ENCODE assay signal across 14 cellular contexts in the genomic region with DNA sequence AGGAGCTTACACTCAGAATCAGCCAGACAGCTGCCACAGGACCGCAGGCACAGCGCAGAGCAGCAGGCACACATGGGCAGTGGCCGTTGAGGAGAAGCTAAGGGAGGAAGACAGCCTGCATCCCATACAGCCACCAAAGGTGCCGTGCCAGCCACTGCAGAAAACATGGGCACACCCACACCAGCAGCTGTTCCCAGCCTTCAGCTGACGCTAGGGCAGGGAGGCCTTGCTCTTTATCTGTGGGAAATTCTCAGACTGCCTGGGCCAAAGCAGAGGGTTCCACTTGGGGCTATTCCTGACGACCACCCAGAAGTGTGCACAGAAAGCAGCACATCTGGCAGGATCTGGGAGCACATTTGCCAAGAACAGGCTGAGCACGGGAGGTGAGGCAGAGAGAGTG.
DNase-seq lines count a peak whose midpoint lies in the region; ATAC-seq and TF ChIP-seq lines count a peak whose summit lies in the region.
"Had no signal": no experiment of that assay in that cellular context is flagged by ENCODE, and none has a peak within 500 bp of the region (broad histone marks: within the 10 kb centered on the region; RNA-seq: fewer than 3 reads in every experiment).

No MANE protein-coding gene starts in this region.

- H2AFZ ChIP-seq in neuronal stem cell (ENCODE audit: low read length) (no peak overlapping the region), SK-N-SH (ENCODE audit: low read depth) (no peak overlapping the region), mesenchymal stem cell (ENCODE audit: low read depth, low read length) (no peak overlapping the region)
- H2AFZ ChIP-seq: GM23338 had no signal

- CTCF ChIA-PET in SK-N-SH (lab: Yijun Ruan, JAX) = interaction anchor here (0.9 kb wide), 1 partner anchor 20 kb away, joined by 3 read pairs; no protein-coding TSS in a partner anchor

- H2AK5ac ChIP-seq in neuronal stem cell (ENCODE audit: low read depth, low read length) (no peak overlapping the region), mesenchymal stem cell (ENCODE audit: low read length, severe bottlenecking) (no peak overlapping the region)

- DNase-seq in myocyte (ENCODE audit: low read depth) (peak; percentile 84), neuronal stem cell (ENCODE audit: low spot score) (no peak), SK-N-SH (no peak), mesenchymal stem cell (no peak)
- DNase-seq in stimulated activated effector memory CD8-positive, alpha-beta T cell treated with anti-CD3 and anti-CD28 coated beads, Interleukin-12 subunit alpha, Interleukin-12 subunit beta, amount 100 ng/mL, for 72 hours (ENCODE audit: low spot score in 2 of 2) = no peak
- DNase-seq: C1 segment of cervical spinal cord; Caco-2; CD4-positive, alpha-beta memory T cell; DMS153; DND-41; H9 had no signal

- H3K4ac ChIP-seq in neuronal stem cell (ENCODE audit: low read length) (no peak overlapping the region), mesenchymal stem cell (ENCODE audit: low read depth in 1 of 2, low read length in 2 of 2) (no peak overlapping the region)

- H3K9me3 ChIP-seq in neuronal stem cell (replicated peaks in 1 of 2; ENCODE audit: control insufficient read depth in 2 of 2, insufficient read depth in 1 of 2, low read depth in 1 of 2, low read length in 2 of 2) = peaks cover 2% of the 10 kb centered on the region in 2 donors
- H3K9me3 ChIP-seq in SK-N-SH = no peaks in the 10 kb centered on the region
- H3K9me3 ChIP-seq in mesenchymal stem cell (ENCODE audit: control insufficient read depth, low read length) = peaks cover 13% of the 10 kb centered on the region
- H3K9me3 ChIP-seq: Caco-2 had no signal

- H3K27ac Mint-ChIP-seq in stimulated activated effector memory CD8-positive, alpha-beta T cell treated with anti-CD3 and anti-CD28 coated beads, Interleukin-12 subunit alpha, Interleukin-12 subunit beta, amount 100 ng/mL, for 72 hours = no peak overlapping the region
- H3K27ac Mint-ChIP-seq: GM23338, H9 had no signal

- no peaks in the 10 kb centered on the region for H3K79me2 ChIP-seq in SK-N-SH (ENCODE audit: insufficient read depth)

- H3K9me3 Mint-ChIP-seq in stimulated activated effector memory CD8-positive, alpha-beta T cell treated with anti-CD3 and anti-CD28 coated beads, Interleukin-12 subunit alpha, Interleukin-12 subunit beta, amount 100 ng/mL, for 72 hours = peaks cover 19% of the 10 kb centered on the region
- H3K9me3 Mint-ChIP-seq: H9 had no signal

- TF ChIP-seq CTCF in SK-N-SH (IDR thresholded peaks at IDR 0.05) = no peak

- H2BK12ac ChIP-seq in neuronal stem cell (ENCODE audit: low read length) = no peak overlapping the region
- no peak overlapping the region for H2BK12ac ChIP-seq in mesenchymal stem cell (ENCODE audit: low read length in 2 of 2)

- TF ChIP-seq RAD21 in SK-N-SH (IDR thresholded peaks at IDR 0.05; ENCODE audit: low read length) = no peak

- ATAC-seq in stimulated activated effector memory CD8-positive, alpha-beta T cell treated with anti-CD3 and anti-CD28 coated beads, Interleukin-12 subunit alpha, Interleukin-12 subunit beta, amount 100 ng/mL, for 72 hours = peak; percentile 26
- ATAC-seq in HG02588 (IDR thresholded peaks at IDR 0.05; ENCODE audit: unreplicated experiment) = no peak
- ATAC-seq: GM23338, HCT116 had no signal

- no peak for TF ChIP-seq EP300 in SK-N-SH (IDR thresholded peaks at IDR 0.05; ENCODE audit: borderline replicate concordance in 1 of 2, low read depth in 1 of 2, low read length in 1 of 2)

- H3K4me3 Mint-ChIP-seq in stimulated activated effector memory CD8-positive, alpha-beta T cell treated with anti-CD3 and anti-CD28 coated beads, Interleukin-12 subunit alpha, Interleukin-12 subunit beta, amount 100 ng/mL, for 72 hours = no peak overlapping the region
- H3K4me3 Mint-ChIP-seq: CD4-positive, alpha-beta memory T cell; GM23338; H9 had no signal

- H3K79me1 ChIP-seq in neuronal stem cell (ENCODE audit: low read depth, low read length) (no peaks in the 10 kb centered on the region), mesenchymal stem cell (replicated peaks; ENCODE audit: low read length, poor library complexity, severe bottlenecking) (no peaks in the 10 kb centered on the region)

- H3K36me3 Mint-ChIP-seq in stimulated activated effector memory CD8-positive, alpha-beta T cell treated with anti-CD3 and anti-CD28 coated beads, Interleukin-12 subunit alpha, Interleukin-12 subunit beta, amount 100 ng/mL, for 72 hours = no peaks in the 10 kb centered on the region
- H3K36me3 Mint-ChIP-seq: CD4-positive, alpha-beta memory T cell had no signal

- H3K4me2 ChIP-seq in neuronal stem cell (ENCODE audit: insufficient read depth, low read length, poor library complexity, severe bottlenecking) = no peak overlapping the region
- no peak overlapping the region for H3K4me2 ChIP-seq in SK-N-SH
- H3K4me2 ChIP-seq in mesenchymal stem cell (ENCODE audit: low read length, poor library complexity, severe bottlenecking) = no peak overlapping the region
- H3K4me2 ChIP-seq: GM23338 had no signal

- H3K4me1 ChIP-seq in neuronal stem cell (ENCODE audit: control insufficient read depth in 2 of 2, insufficient read depth in 1 of 2, low read depth in 1 of 2, low read length in 2 of 2) (peaks cover 0 to 3% of the 10 kb centered on the region in 2 donors), SK-N-SH (ENCODE audit: control insufficient read depth in 1 of 2, insufficient read depth in 2 of 2, low read depth in 1 of 2, low read length in 1 of 2) (peaks cover 0 to 3% of the 10 kb centered on the region in 2 experiments; a peak in 1 of 4 replicates), mesenchymal stem cell (ENCODE audit: control insufficient read depth, insufficient read depth, low read depth, low read length) (no peaks in the 10 kb centered on the region)
- H3K4me1 ChIP-seq: Caco-2 had no signal

- H3K27ac ChIP-seq in neuronal stem cell (replicated peaks; ENCODE audit: low read length) (no peak overlapping the region), SK-N-SH (ENCODE audit: low read depth in 2 of 2, low read length in 1 of 2) (no peak overlapping the region), mesenchymal stem cell (ENCODE audit: low read length, poor library complexity, severe bottlenecking) (no peak overlapping the region)

- no peak overlapping the region for H3K9ac ChIP-seq in neuronal stem cell (ENCODE audit: low read depth, low read length, poor library complexity)
- no peak overlapping the region for H3K9ac ChIP-seq in SK-N-SH
- H3K9ac ChIP-seq in mesenchymal stem cell (ENCODE audit: low read length) = no peak overlapping the region

- H3K23ac ChIP-seq in neuronal stem cell (ENCODE audit: low read depth, low read length, poor library complexity) = no peak overlapping the region
- H3K23ac ChIP-seq in mesenchymal stem cell (ENCODE audit: low read length in 2 of 2) = no peak overlapping the region

- H4K8ac ChIP-seq in neuronal stem cell (ENCODE audit: low read depth, low read length) (no peak overlapping the region), mesenchymal stem cell (ENCODE audit: low read length) (no peak overlapping the region)

- H3K4me3 ChIP-seq in neuronal stem cell (ENCODE audit: low read length in 2 of 2) (no peak overlapping the region), SK-N-SH (ENCODE audit: low read depth in 2 of 2, low read length in 1 of 2) (no peak overlapping the region), mesenchymal stem cell (ENCODE audit: insufficient read depth in 1 of 2, low read depth in 1 of 2, low read length in 2 of 2) (no peak overlapping the region)
- H3K4me3 ChIP-seq: GM23338 had no signal

- no peak overlapping the region for H3K14ac ChIP-seq in neuronal stem cell (ENCODE audit: low read length)
- no peak overlapping the region for H3K14ac ChIP-seq in mesenchymal stem cell (ENCODE audit: low read length in 2 of 2)

- H3K9me2 ChIP-seq in SK-N-SH = no peaks in the 10 kb centered on the region

- no peak overlapping the region for H2BK5ac ChIP-seq in neuronal stem cell (ENCODE audit: low read length)
- no peak overlapping the region for H2BK5ac ChIP-seq in mesenchymal stem cell (ENCODE audit: low read depth, low read length, poor library complexity, severe bottlenecking)

- WGBS in neuronal stem cell (ENCODE audit: extremely low coverage in 2 of 2, insufficient read length in 2 of 2, insufficient replicate concordance in 1 of 2), 2 donors = no CpG with 5 or more reads among the region's 7 CpGs
- WGBS in SK-N-SH (ENCODE audit: low lambda C conversion rate) = 37% methylated on average over 6 of the region's 7 CpGs
- 88% methylated on average over 7 of the region's 7 CpGs for WGBS in mesenchymal stem cell

- no peaks in the 10 kb centered on the region for H3K27me3 ChIP-seq in neuronal stem cell (ENCODE audit: control insufficient read depth in 3 of 3, insufficient read depth in 3 of 3, low read depth in 1 of 3, low read length in 3 of 3)
- no peaks in the 10 kb centered on the region for H3K27me3 ChIP-seq in SK-N-SH (ENCODE audit: insufficient read depth)
- H3K27me3 ChIP-seq in mesenchymal stem cell (ENCODE audit: control insufficient read depth in 1 of 2, insufficient read depth in 1 of 2, low read length in 2 of 2) = no peaks in the 10 kb centered on the region

- H4K20me1 ChIP-seq in SK-N-SH (ENCODE audit: insufficient read depth) = no peaks in the 10 kb centered on the region

- no peaks in the 10 kb centered on the region for H3K36me3 ChIP-seq in neuronal stem cell (replicated peaks in 1 of 2; ENCODE audit: control insufficient read depth in 2 of 2, insufficient read depth in 2 of 2, low read length in 2 of 2)
- H3K36me3 ChIP-seq in SK-N-SH (replicated peaks in 1 of 2; ENCODE audit: control insufficient read depth in 1 of 2, insufficient read depth in 2 of 2, low read length in 1 of 2) = no peaks in the 10 kb centered on the region
- no peaks in the 10 kb centered on the region for H3K36me3 ChIP-seq in mesenchymal stem cell (ENCODE audit: control insufficient read depth in 1 of 2, insufficient read depth in 2 of 2, low read depth in 1 of 2, low read length in 2 of 2)

- H4K91ac ChIP-seq in neuronal stem cell (ENCODE audit: low read depth, low read length, poor library complexity) (no peak overlapping the region), mesenchymal stem cell (ENCODE audit: low read length) (no peak overlapping the region)

- no peak overlapping the region for H2BK120ac ChIP-seq in neuronal stem cell (ENCODE audit: low read depth, low read length)
- no peak overlapping the region for H2BK120ac ChIP-seq in mesenchymal stem cell (ENCODE audit: low read depth, low read length)

- no peaks in the 10 kb centered on the region for H3K4me1 Mint-ChIP-seq in stimulated activated effector memory CD8-positive, alpha-beta T cell treated with anti-CD3 and anti-CD28 coated beads, Interleukin-12 subunit alpha, Interleukin-12 subunit beta, amount 100 ng/mL, for 72 hours
- H3K4me1 Mint-ChIP-seq: CD4-positive, alpha-beta memory T cell; GM23338; H9 had no signal

- H2BK15ac ChIP-seq in neuronal stem cell (ENCODE audit: low read length) (no peak overlapping the region), mesenchymal stem cell (ENCODE audit: low read depth, poor library complexity, severe bottlenecking) (no peak overlapping the region)

- POLR2A ChIA-PET in SK-N-SH (lab: Yijun Ruan, JAX) = no interaction called here

- peak overlapping the region; percentile 2 for H3K18ac ChIP-seq in neuronal stem cell (ENCODE audit: low read length)
- H3K18ac ChIP-seq in mesenchymal stem cell (ENCODE audit: low read depth in 1 of 2, low read length in 2 of 2) = no peak overlapping the region

- H3F3A ChIP-seq in SK-N-SH (replicated peaks; ENCODE audit: insufficient read depth) = no peaks in the 10 kb centered on the region
